In genomic region chr5:92868442-92868841, GRCh38 we compare ENCODE assay signal across 29 cellular contexts.
"Had no signal": no experiment of that assay in that cellular context is flagged by ENCODE, and none has a peak within 500 bp of the region (broad histone marks: within the 10 kb centered on the region; RNA-seq: fewer than 3 reads in every experiment).

No MANE protein-coding gene starts in this region.

- FAIRE-seq: urothelium cell line had no signal

- H3K4me3 ChIP-seq: stomach, suprapubic skin, testis, thoracic aorta, thyroid gland, tibial artery, tibial nerve, transverse colon, upper lobe of left lung, upper lobe of right lung, uterus, vagina had no signal

- H3K4me1 ChIP-seq: stomach, suprapubic skin, testis, thyroid gland, tibial artery, tibial nerve, transverse colon, upper lobe of left lung, upper lobe of right lung, uterus, vagina had no signal

- H3K9me3 ChIP-seq: suprapubic skin, testis, thoracic aorta, thyroid gland, transverse colon, upper lobe of right lung, vagina had no signal

- H3K36me3 ChIP-seq: stomach, suprapubic skin, thoracic aorta, thyroid gland, tibial artery, tibial nerve, transverse colon, upper lobe of left lung, upper lobe of right lung, uterus, vagina had no signal

- H3K9me3 Mint-ChIP-seq: stimulated activated naive CD8-positive, alpha-beta T cell treated with anti-CD3 and anti-CD28 coated beads, Interleukin-15, Interleukin-2, amounts not matched to agents 100 ng/mL and 50 ng/mL, for 24 hours had no signal

- ATAC-seq: stimulated activated effector memory CD8-positive, alpha-beta T cell treated with anti-CD3 and anti-CD28 coated beads, Interleukin-12 subunit alpha, Interleukin-12 subunit beta, amount 100 ng/mL, for 72 hours; stimulated activated memory B cell treated with anti-CD40 and anti-IgM and Interleukin-4, amounts not matched to agents 10 μg/mL and 1 μg/mL and 100 μg/mL, for 72 hours; stimulated activated naive B cell treated with anti-CD40 and anti-IgM and Interleukin-4, amounts not matched to agents 10 μg/mL and 1 μg/mL and 100 μg/mL, for 72 hours; stimulated activated naive CD8-positive, alpha-beta T cell treated with anti-CD3 and anti-CD28 coated beads, Interleukin-15, amount 100 ng/mL, for 72 hours; stimulated activated naive CD8-positive, alpha-beta T cell treated with anti-CD3 and anti-CD28 coated beads, Interleukin-15, Interleukin-2, amounts not matched to agents 100 U/mL and 50 U/mL, for 24 hours; upper lobe of right lung had no signal

- H3K27ac ChIP-seq: stomach, suprapubic skin, testis, thoracic aorta, thyroid gland, tibial artery, tibial nerve, transverse colon, upper lobe of left lung, upper lobe of right lung, uterus, vagina had no signal

- H3K27me3 Mint-ChIP-seq: stimulated activated memory B cell treated with anti-CD40 and anti-IgM and Interleukin-4, amounts not matched to agents 10 μg/mL and 1 μg/mL and 100 μg/mL, for 72 hours; stimulated activated naive B cell treated with anti-CD40 and anti-IgM and Interleukin-4, amounts not matched to agents 10 μg/mL and 1 μg/mL and 100 μg/mL, for 72 hours; stimulated activated naive CD8-positive, alpha-beta T cell treated with anti-CD3 and anti-CD28 coated beads, Interleukin-15, amount 100 ng/mL, for 72 hours; stimulated activated naive CD8-positive, alpha-beta T cell treated with anti-CD3 and anti-CD28 coated beads, Interleukin-15, Interleukin-2, amounts not matched to agents 100 ng/mL and 50 ng/mL, for 24 hours; type B pancreatic cell had no signal

- H3K27ac Mint-ChIP-seq: stimulated activated effector memory CD8-positive, alpha-beta T cell treated with anti-CD3 and anti-CD28 coated beads, Interleukin-12 subunit alpha, Interleukin-12 subunit beta, amount 100 ng/mL, for 72 hours; stimulated activated memory B cell treated with anti-CD40 and anti-IgM and Interleukin-4, amounts not matched to agents 10 μg/mL and 1 μg/mL and 100 μg/mL, for 72 hours; stimulated activated naive B cell treated with anti-CD40 and anti-IgM and Interleukin-4, amounts not matched to agents 10 μg/mL and 1 μg/mL and 100 μg/mL, for 72 hours; stimulated activated naive CD8-positive, alpha-beta T cell treated with anti-CD3 and anti-CD28 coated beads, Interleukin-15, amount 100 ng/mL, for 72 hours; stimulated activated naive CD8-positive, alpha-beta T cell treated with anti-CD3 and anti-CD28 coated beads, Interleukin-15, Interleukin-2, amounts not matched to agents 100 ng/mL and 50 ng/mL, for 24 hours; type B pancreatic cell had no signal

- H3K36me3 Mint-ChIP-seq: stimulated activated effector memory CD8-positive, alpha-beta T cell treated with anti-CD3 and anti-CD28 coated beads, Interleukin-12 subunit alpha, Interleukin-12 subunit beta, amount 100 ng/mL, for 72 hours; stimulated activated memory B cell treated with anti-CD40 and anti-IgM and Interleukin-4, amounts not matched to agents 10 μg/mL and 1 μg/mL and 100 μg/mL, for 72 hours; stimulated activated naive B cell treated with anti-CD40 and anti-IgM and Interleukin-4, amounts not matched to agents 10 μg/mL and 1 μg/mL and 100 μg/mL, for 72 hours had no signal

- DNase-seq: stimulated activated CD4-positive, alpha-beta T cell treated with anti-CD3 and anti-CD28 coated beads, Interleukin-2, amount 100 ng/mL, for 48 hours; stimulated activated CD4-positive, alpha-beta T cell treated with anti-CD3 and anti-CD28 coated beads, Interleukin-4, amount 100 ng/mL, for 1 hour; stimulated activated CD4-positive, alpha-beta T cell treated with anti-CD3 and anti-CD28 coated beads, Interleukin-4, amount 100 ng/mL, for 24 hours; stimulated activated CD4-positive, alpha-beta T cell treated with anti-CD3 and anti-CD28 coated beads, Interleukin-4, amount 100 ng/mL, for 4 hours; stimulated activated CD8-positive, alpha-beta memory T cell treated with anti-CD3 and anti-CD28 coated beads, Interleukin-4, amount 100 ng/mL, for 48 hours; stimulated activated naive B cell treated with anti-CD40 and anti-IgM and Interleukin-4, amounts not matched to agents 10 μg/mL and 1 μg/mL and 100 μg/mL, for 72 hours; stimulated activated naive CD4-positive, alpha-beta T cell; stimulated activated naive CD4-positive, alpha-beta T cell treated with Interleukin-2 at 50 U/mL for 16 hours; stimulated activated naive CD8-positive, alpha-beta T cell treated with anti-CD3 and anti-CD28 coated beads, Interleukin-15, amount 100 ng/mL, for 72 hours; stimulated activated naive CD8-positive, alpha-beta T cell treated with anti-CD3 and anti-CD28 coated beads, Interleukin-15, Interleukin-2, amounts not matched to agents 100 U/mL and 50 U/mL, for 24 hours; stomach; substantia nigra; testis; thyroid gland; tibial artery; transverse colon; trophoblast cell; upper lobe of left lung; upper lobe of right lung; uterus had no signal

- H3K4me3 Mint-ChIP-seq: stimulated activated effector memory CD8-positive, alpha-beta T cell treated with anti-CD3 and anti-CD28 coated beads, Interleukin-12 subunit alpha, Interleukin-12 subunit beta, amount 100 ng/mL, for 72 hours; stimulated activated memory B cell treated with anti-CD40 and anti-IgM and Interleukin-4, amounts not matched to agents 10 μg/mL and 1 μg/mL and 100 μg/mL, for 72 hours; stimulated activated naive B cell treated with anti-CD40 and anti-IgM and Interleukin-4, amounts not matched to agents 10 μg/mL and 1 μg/mL and 100 μg/mL, for 72 hours; stimulated activated naive CD8-positive, alpha-beta T cell treated with anti-CD3 and anti-CD28 coated beads, Interleukin-15, amount 100 ng/mL, for 72 hours; stimulated activated naive CD8-positive, alpha-beta T cell treated with anti-CD3 and anti-CD28 coated beads, Interleukin-15, Interleukin-2, amounts not matched to agents 100 ng/mL and 50 ng/mL, for 24 hours; type B pancreatic cell had no signal

- H3K4me1 Mint-ChIP-seq: stimulated activated effector memory CD8-positive, alpha-beta T cell treated with anti-CD3 and anti-CD28 coated beads, Interleukin-12 subunit alpha, Interleukin-12 subunit beta, amount 100 ng/mL, for 72 hours; stimulated activated memory B cell treated with anti-CD40 and anti-IgM and Interleukin-4, amounts not matched to agents 10 μg/mL and 1 μg/mL and 100 μg/mL, for 72 hours; stimulated activated naive B cell treated with anti-CD40 and anti-IgM and Interleukin-4, amounts not matched to agents 10 μg/mL and 1 μg/mL and 100 μg/mL, for 72 hours; stimulated activated naive CD8-positive, alpha-beta T cell treated with anti-CD3 and anti-CD28 coated beads, Interleukin-15, amount 100 ng/mL, for 72 hours had no signal

- H3K27me3 ChIP-seq: stomach, suprapubic skin, testis, thyroid gland, tibial artery, tibial nerve, transverse colon, upper lobe of left lung, upper lobe of right lung, uterus, vagina had no signal
